30 cellular contexts compared by ENCODE assay signal in genomic region chr14:92619671-92620437, GRCh38.
DNase-seq lines count a peak whose midpoint lies in the region; ATAC-seq and TF ChIP-seq lines count a peak whose summit lies in the region.
"Had no signal": no experiment of that assay in that cellular context is flagged by ENCODE, and none has a peak within 500 bp of the region (broad histone marks: within the 10 kb centered on the region; RNA-seq: fewer than 3 reads in every experiment).

No MANE protein-coding gene starts in this region.

- H3K36me3 ChIP-seq in stomach smooth muscle (ENCODE audit: control insufficient read depth in 2 of 2, insufficient read depth in 2 of 2, low read length in 2 of 2) (peaks cover 0 to 2% of the 10 kb centered on the region in 2 donors), brain microvascular endothelial cell (replicated peaks) (no peaks in the 10 kb centered on the region), gastrocnemius medialis (no peaks in the 10 kb centered on the region)
- H3K36me3 ChIP-seq: cardiac muscle cell had no signal

- peak overlapping the region in 4 of 6 donors; percentile 46 to 77 (median 56) for H3K27ac Mint-ChIP-seq in immature natural killer cell
- H3K27ac Mint-ChIP-seq: activated CD4-positive, alpha-beta T cell treated with anti-CD3 and anti-CD28 coated beads, Interleukin-2, amount 10 ng/mL, durations not matched to agents 7 days and 5 days; activated naive CD8-positive, alpha-beta T cell; progenitor cell of endocrine pancreas; type B pancreatic cell; WTC11 had no signal

- no peak for TF ChIP-seq CTCF in AG10803 (conservative IDR thresholded peaks at IDR 0.05; ENCODE audit: low read length)
- no peak for TF ChIP-seq CTCF in VCaP (conservative IDR thresholded peaks at IDR 0.05)
- no peak for TF ChIP-seq CTCF in brain microvascular endothelial cell (IDR thresholded peaks at IDR 0.05; ENCODE audit: low read depth, low read length, missing control alignments)
- TF ChIP-seq CTCF in gastrocnemius medialis (IDR thresholded peaks at IDR 0.05 in 4 of 5, conservative IDR thresholded peaks at IDR 0.05 in 1 of 5) = no peak

- H3K4me3 ChIP-seq in AG10803 (ENCODE audit: low read length) = no peak overlapping the region
- no peak overlapping the region for H3K4me3 ChIP-seq in stomach smooth muscle (ENCODE audit: low read length in 2 of 2)
- H3K4me3 ChIP-seq in brain microvascular endothelial cell (ENCODE audit: low read depth, low read length) = no peak overlapping the region
- H3K4me3 ChIP-seq in gastrocnemius medialis = no peak overlapping the region
- H3K4me3 ChIP-seq: BLaER1, cardiac muscle cell, lung had no signal

- TF ChIP-seq POLR2A in gastrocnemius medialis (IDR thresholded peaks at IDR 0.05) = no peak

- H3K36me3 Mint-ChIP-seq in immature natural killer cell = peaks cover 34 to 43% (median 39%) of the 10 kb centered on the region in 3 donors

- ATAC-seq in HG03175 (IDR thresholded peaks at IDR 0.05; ENCODE audit: unreplicated experiment) = no peak
- no peak for ATAC-seq in gastrocnemius medialis
- ATAC-seq: naive thymus-derived CD8-positive, alpha-beta T cell; WTC11 had no signal

- H3K9ac ChIP-seq in stomach smooth muscle (ENCODE audit: low read length in 2 of 2) = no peak overlapping the region
- H3K9ac ChIP-seq: BLaER1 had no signal

- peaks cover 0 to 5% of the 10 kb centered on the region in 2 donors for H3K9me3 ChIP-seq in stomach smooth muscle (ENCODE audit: control insufficient read depth in 2 of 2, low read length in 2 of 2)
- no peaks in the 10 kb centered on the region for H3K9me3 ChIP-seq in gastrocnemius medialis

- H3K27me3 ChIP-seq in stomach smooth muscle (ENCODE audit: control insufficient read depth in 1 of 2, insufficient read depth in 2 of 2, low read length in 2 of 2) = no peaks in the 10 kb centered on the region
- H3K27me3 ChIP-seq in brain microvascular endothelial cell (replicated peaks) = no peaks in the 10 kb centered on the region
- no peaks in the 10 kb centered on the region for H3K27me3 ChIP-seq in gastrocnemius medialis
- H3K27me3 ChIP-seq: BLaER1, cardiac muscle cell had no signal

- peaks cover 4 to 17% (median 11%) of the 10 kb centered on the region in 6 donors for H3K9me3 Mint-ChIP-seq in immature natural killer cell

- H3K27me3 Mint-ChIP-seq in immature natural killer cell (ENCODE audit: low read depth in 3 of 3) = peaks cover 0 to 25% (median 2%) of the 10 kb centered on the region in 3 donors
- H3K27me3 Mint-ChIP-seq: activated CD4-positive, alpha-beta T cell treated with anti-CD3 and anti-CD28 coated beads, Interleukin-2, amount 10 ng/mL, durations not matched to agents 7 days and 5 days; activated naive CD8-positive, alpha-beta T cell; naive thymus-derived CD8-positive, alpha-beta T cell; progenitor cell of endocrine pancreas; type B pancreatic cell had no signal

- intact Hi-C loops in gastrocnemius medialis (cut with DNase I; ENCODE audit: low total_unique reads) = no loop called here

- in situ Hi-C loops in brain microvascular endothelial cell (cut with HindIII; ENCODE audit: low pct_ligation_motif_present, low sequenced_read_pairs) (no loop called here), gastrocnemius medialis (cut with MboI; ENCODE audit: low sequenced_read_pairs in 4 of 4) (no loop called here)

- peak; percentile 59 for DNase-seq in AG10803 (ENCODE audit: low read depth)
- DNase-seq in immature natural killer cell = no peak
- DNase-seq in brain microvascular endothelial cell = no peak
- no peak for DNase-seq in activated CD4-positive, CD25-positive, alpha-beta regulatory T cell treated with anti-CD3 and anti-CD28 coated beads, Interleukin-2, amount 50 U/mL, for 72 hours
- no peak for DNase-seq in gastrocnemius medialis
- DNase-seq: ACHN; activated CD4-positive, alpha-beta T cell treated with anti-CD3 and anti-CD28 coated beads, Interleukin-2, amount 10 ng/mL, durations not matched to agents 7 days and 5 days; aorta; Caco-2; DMS53; effector CD8-positive, alpha-beta T cell; HCEC 1CT; kidney glomerular epithelial cell; naive thymus-derived CD8-positive, alpha-beta T cell; NCI-H1417 treated with DMSO at 0.1 percent for 48 hours; NCI-H2081 treated with DMSO at 0.1 percent for 48 hours; NCI-H748 treated with DMSO at 0.1 percent for 48 hours; stimulated activated CD4-positive, alpha-beta T cell treated with anti-CD3 and anti-CD28 coated beads, Interleukin-15, amount 100 ng/mL, for 24 hours; stimulated activated CD4-positive, alpha-beta T cell treated with anti-CD3 and anti-CD28 coated beads, Interleukin-4, amount 100 ng/mL, for 4 hours; SW 1271 had no signal

- H3K4me3 Mint-ChIP-seq in immature natural killer cell = no peak overlapping the region
- H3K4me3 Mint-ChIP-seq: activated CD4-positive, alpha-beta T cell treated with anti-CD3 and anti-CD28 coated beads, Interleukin-2, amount 10 ng/mL, durations not matched to agents 7 days and 5 days; activated naive CD8-positive, alpha-beta T cell; naive thymus-derived CD8-positive, alpha-beta T cell; type B pancreatic cell; WTC11 had no signal

- H3K4me1 Mint-ChIP-seq in immature natural killer cell = peaks cover 41 to 71% of the 10 kb centered on the region in 2 donors

- H3K4me1 ChIP-seq in stomach smooth muscle (ENCODE audit: control insufficient read depth, insufficient read depth, low read length) (no peaks in the 10 kb centered on the region), gastrocnemius medialis (no peaks in the 10 kb centered on the region)
- H3K4me1 ChIP-seq: Caco-2 had no signal

- H3K27ac ChIP-seq in VCaP = peak overlapping the region; percentile 70
- peak overlapping the region; percentile 76 for H3K27ac ChIP-seq in stomach smooth muscle (ENCODE audit: low read length)
- no peak overlapping the region for H3K27ac ChIP-seq in brain microvascular endothelial cell
- H3K27ac ChIP-seq in gastrocnemius medialis = no peak overlapping the region
- H3K27ac ChIP-seq: BLaER1, cardiac muscle cell had no signal

Comparison
In these comparisons a context has a peak if more than half of its experiments do, and no peak if none do; other contexts are left out.
1. H3K27ac ChIP-seq: peak in VCaP (single experiment) and stomach smooth muscle (single experiment); none in brain microvascular endothelial cell (single experiment) and gastrocnemius medialis (0 of 4).